In the genomic region with DNA sequence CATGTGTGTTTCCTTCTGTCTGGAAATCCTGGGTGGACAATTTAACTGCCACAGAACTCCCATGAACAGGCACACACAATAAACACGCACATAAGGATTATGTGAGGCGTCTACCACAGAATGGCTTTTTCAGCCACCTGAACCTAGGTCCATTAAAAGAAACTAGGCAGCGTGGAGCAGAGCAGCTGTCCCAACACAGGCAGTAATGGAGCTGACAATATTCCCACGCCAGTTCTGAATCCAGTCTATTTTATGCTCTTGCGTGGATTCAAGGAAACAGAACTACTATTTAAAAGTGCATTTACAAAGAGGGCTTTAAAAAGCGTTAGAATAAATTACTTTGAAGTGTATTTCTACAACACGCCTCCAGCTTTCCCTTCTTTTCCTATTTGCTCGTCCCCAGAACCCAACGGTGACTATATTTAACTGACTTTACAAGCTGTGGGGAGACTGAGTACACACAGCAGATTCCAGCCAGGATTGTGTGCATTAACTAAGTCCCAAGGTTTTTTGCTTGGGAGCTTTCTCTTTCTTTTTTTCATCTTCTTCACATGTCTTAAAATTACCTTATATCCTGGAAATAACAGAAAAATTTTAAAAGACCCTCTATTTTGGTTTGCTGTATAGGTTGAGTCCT, we compare ENCODE assay signal across 26 cellular contexts.
"Had no signal": no experiment of that assay in that cellular context is flagged by ENCODE, and none has a peak within 500 bp of the region (broad histone marks: within the 10 kb centered on the region; RNA-seq: fewer than 3 reads in every experiment).

No MANE protein-coding gene starts in this region.

- H3K36me3 Mint-ChIP-seq: natural killer cell; stimulated activated effector memory CD8-positive, alpha-beta T cell treated with anti-CD3 and anti-CD28 coated beads, Interleukin-12 subunit alpha, Interleukin-12 subunit beta, amount 100 ng/mL, for 72 hours had no signal

- H3K27me3 ChIP-seq: neutrophil, ovary, tibial artery had no signal

- H3K9me3 Mint-ChIP-seq: activated naive CD8-positive, alpha-beta T cell treated with anti-CD3 and anti-CD28 coated beads, Interleukin-2, amount 10 ng/mL, durations not matched to agents 7 days and 5 days; endodermal cell; natural killer cell; stimulated activated effector memory CD8-positive, alpha-beta T cell treated with anti-CD3 and anti-CD28 coated beads, Interleukin-12 subunit alpha, Interleukin-12 subunit beta, amount 100 ng/mL, for 72 hours; stimulated activated naive CD8-positive, alpha-beta T cell treated with anti-CD3 and anti-CD28 coated beads, Interleukin-15, amount 100 ng/mL, for 72 hours had no signal

- H3K4me1 Mint-ChIP-seq: activated CD4-positive, alpha-beta T cell treated with anti-CD3 and anti-CD28 coated beads for 36 hours; activated naive CD8-positive, alpha-beta T cell treated with anti-CD3 and anti-CD28 coated beads, Interleukin-2, amount 10 ng/mL, durations not matched to agents 7 days and 5 days; endodermal cell; stimulated activated naive CD8-positive, alpha-beta T cell treated with anti-CD3 and anti-CD28 coated beads, Interleukin-15, amount 100 ng/mL, for 72 hours had no signal

- H3K27ac Mint-ChIP-seq: activated CD4-positive, alpha-beta T cell treated with anti-CD3 and anti-CD28 coated beads for 36 hours; activated naive CD8-positive, alpha-beta T cell treated with anti-CD3 and anti-CD28 coated beads, Interleukin-2, amount 10 ng/mL, durations not matched to agents 7 days and 5 days; endodermal cell; natural killer cell; stimulated activated effector memory CD8-positive, alpha-beta T cell treated with anti-CD3 and anti-CD28 coated beads, Interleukin-12 subunit alpha, Interleukin-12 subunit beta, amount 100 ng/mL, for 72 hours; stimulated activated naive CD8-positive, alpha-beta T cell treated with anti-CD3 and anti-CD28 coated beads, Interleukin-15, amount 100 ng/mL, for 72 hours had no signal

- ATAC-seq: activated CD4-positive, alpha-beta T cell treated with anti-CD3 and anti-CD28 coated beads for 36 hours; natural killer cell; psoas muscle; right cardiac atrium; stimulated activated effector memory CD8-positive, alpha-beta T cell treated with anti-CD3 and anti-CD28 coated beads, Interleukin-12 subunit alpha, Interleukin-12 subunit beta, amount 100 ng/mL, for 72 hours; stimulated activated naive CD8-positive, alpha-beta T cell treated with anti-CD3 and anti-CD28 coated beads, Interleukin-15, amount 100 ng/mL, for 72 hours had no signal

- H3K27me3 Mint-ChIP-seq: activated CD4-positive, alpha-beta T cell treated with anti-CD3 and anti-CD28 coated beads for 36 hours; stimulated activated naive CD8-positive, alpha-beta T cell treated with anti-CD3 and anti-CD28 coated beads, Interleukin-15, amount 100 ng/mL, for 72 hours had no signal

- H3K4me3 Mint-ChIP-seq: activated CD4-positive, alpha-beta T cell treated with anti-CD3 and anti-CD28 coated beads for 36 hours; activated naive CD8-positive, alpha-beta T cell treated with anti-CD3 and anti-CD28 coated beads, Interleukin-2, amount 10 ng/mL, durations not matched to agents 7 days and 5 days; endodermal cell; natural killer cell; stimulated activated effector memory CD8-positive, alpha-beta T cell treated with anti-CD3 and anti-CD28 coated beads, Interleukin-12 subunit alpha, Interleukin-12 subunit beta, amount 100 ng/mL, for 72 hours; stimulated activated naive CD8-positive, alpha-beta T cell treated with anti-CD3 and anti-CD28 coated beads, Interleukin-15, amount 100 ng/mL, for 72 hours had no signal

- H3K36me3 ChIP-seq: left ventricle myocardium inferior, neutrophil, ovary, tibial artery had no signal

- DNase-seq: activated CD4-positive, alpha-beta T cell treated with anti-CD3 and anti-CD28 coated beads for 36 hours; activated CD4-positive, alpha-beta T cell treated with anti-CD3 and anti-CD28 coated beads, Interleukin-2, amount 50 U/mL, for 48 hours; activated CD8-positive, alpha-beta memory T cell treated with anti-CD3 and anti-CD28 coated beads, Interleukin-2, amount 50 U/mL, for 48 hours; activated naive CD4-positive, alpha-beta T cell treated with Interleukin-2 at 50 U/mL for 16 hours; activated naive CD8-positive, alpha-beta T cell treated with anti-CD3 and anti-CD28 coated beads, Interleukin-2, amount 10 ng/mL, durations not matched to agents 7 days and 5 days; activated T-cell treated with anti-CD3 and anti-CD28 coated beads, Interleukin-2, amount 50 U/mL, for 48 hours; amniotic stem cell; cerebellar nuclear complex; endodermal cell; kidney glomerular epithelial cell; left ventricle myocardium inferior; mammary epithelial cell; midbrain; natural killer cell; ovary; psoas muscle; right cardiac atrium; stimulated activated CD4-positive, alpha-beta T cell treated with anti-CD3 and anti-CD28 coated beads, Interleukin-2, amount 100 ng/mL, for 24 hours; stimulated activated naive CD8-positive, alpha-beta T cell treated with anti-CD3 and anti-CD28 coated beads, Interleukin-15, amount 100 ng/mL, for 72 hours; T-helper 1 cell; tibial artery had no signal

- H3K9me3 ChIP-seq: left ventricle myocardium inferior, neutrophil, ovary, psoas muscle, tibial artery had no signal

- H3K4me3 ChIP-seq: coronary artery, left ventricle myocardium inferior, ovary, psoas muscle, skin epidermis, tibial artery had no signal

- H3K27ac ChIP-seq: coronary artery, epithelial cell of prostate, left ventricle myocardium inferior, neutrophil, ovary, psoas muscle, skin epidermis, tibial artery had no signal

- H3K4me1 ChIP-seq: left ventricle myocardium inferior, psoas muscle had no signal
